ENCODE assay signal across 1 cellular context in the genomic region with DNA sequence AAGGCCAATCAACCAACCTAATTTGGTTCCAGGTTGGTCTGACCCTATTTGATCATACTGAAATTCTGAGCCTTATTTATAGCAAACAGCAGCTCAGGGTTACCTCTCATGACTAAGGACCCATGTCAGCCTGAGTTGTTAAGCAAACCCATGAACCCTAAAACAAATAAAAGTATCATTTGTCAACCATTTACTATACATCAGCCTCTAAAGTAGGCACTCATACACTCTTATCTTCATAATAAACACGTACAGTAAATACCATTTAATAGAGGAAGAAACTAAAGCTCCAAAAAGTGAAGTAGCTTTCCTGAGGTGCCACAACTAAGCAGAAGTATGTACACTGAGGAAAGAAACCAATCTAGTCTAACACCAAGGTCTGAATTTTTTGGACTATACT.
TF ChIP-seq lines count a peak whose summit lies in the region.

No MANE protein-coding gene starts in this region.

TF ChIP-seq in HEK293, 187 proteins besides CTCF, POLR2A, EP300 and RAD21 (continued from another document):
- TF ChIP-seq, protein P1, sequence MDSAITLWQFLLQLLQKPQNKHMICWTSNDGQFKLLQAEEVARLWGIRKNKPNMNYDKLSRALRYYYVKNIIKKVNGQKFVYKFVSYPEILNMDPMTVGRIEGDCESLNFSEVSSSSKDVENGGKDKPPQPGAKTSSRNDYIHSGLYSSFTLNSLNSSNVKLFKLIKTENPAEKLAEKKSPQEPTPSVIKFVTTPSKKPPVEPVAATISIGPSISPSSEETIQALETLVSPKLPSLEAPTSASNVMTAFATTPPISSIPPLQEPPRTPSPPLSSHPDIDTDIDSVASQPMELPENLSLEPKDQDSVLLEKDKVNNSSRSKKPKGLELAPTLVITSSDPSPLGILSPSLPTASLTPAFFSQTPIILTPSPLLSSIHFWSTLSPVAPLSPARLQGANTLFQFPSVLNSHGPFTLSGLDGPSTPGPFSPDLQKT (IDR thresholded peaks at IDR 0.05; ENCODE audit: borderline replicate concordance, low read depth, low read length), result no peak
- no peak for TF ChIP-seq ZNF76 (tag by site-specific recombination; IDR thresholded peaks at IDR 0.05; ENCODE audit: borderline replicate concordance, low read depth)
- TF ChIP-seq, protein P2, sequence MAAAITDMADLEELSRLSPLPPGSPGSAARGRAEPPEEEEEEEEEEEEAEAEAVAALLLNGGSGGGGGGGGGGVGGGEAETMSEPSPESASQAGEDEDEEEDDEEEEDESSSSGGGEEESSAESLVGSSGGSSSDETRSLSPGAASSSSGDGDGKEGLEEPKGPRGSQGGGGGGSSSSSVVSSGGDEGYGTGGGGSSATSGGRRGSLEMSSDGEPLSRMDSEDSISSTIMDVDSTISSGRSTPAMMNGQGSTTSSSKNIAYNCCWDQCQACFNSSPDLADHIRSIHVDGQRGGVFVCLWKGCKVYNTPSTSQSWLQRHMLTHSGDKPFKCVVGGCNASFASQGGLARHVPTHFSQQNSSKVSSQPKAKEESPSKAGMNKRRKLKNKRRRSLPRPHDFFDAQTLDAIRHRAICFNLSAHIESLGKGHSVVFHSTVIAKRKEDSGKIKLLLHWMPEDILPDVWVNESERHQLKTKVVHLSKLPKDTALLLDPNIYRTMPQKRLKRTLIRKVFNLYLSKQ (tag by site-specific recombination; IDR thresholded peaks at IDR 0.05; ENCODE audit: borderline replicate concordance), result no peak
TF ChIP-seq in HEK293: peak in this region for 4.
